Comparison of ENCODE assay signal across 36 cellular contexts in genomic region chr17:1420163-1420562, GRCh38.
"Had no signal": no experiment of that assay in that cellular context is flagged by ENCODE, and none has a peak within 500 bp of the region (broad histone marks: within the 10 kb centered on the region; RNA-seq: fewer than 3 reads in every experiment).

No MANE protein-coding gene starts in this region.

- ATAC-seq: activated CD4-positive, alpha-beta T cell treated with anti-CD3 and anti-CD28 coated beads for 36 hours; activated CD4-positive, CD25-positive, alpha-beta regulatory T cell treated with anti-CD3 and anti-CD28 coated beads, Interleukin-2, amount 50 U/mL, for 24 hours; activated CD8-positive, alpha-beta memory T cell treated with anti-CD3 and anti-CD28 coated beads, Interleukin-2, amount 10 ng/mL, durations not matched to agents 7 days and 5 days; activated CD8-positive, alpha-beta T cell treated with anti-CD3 and anti-CD28 coated beads, Interleukin-2, amount 10 ng/mL, durations not matched to agents 7 days and 5 days; activated naive CD8-positive, alpha-beta T cell treated with anti-CD3 and anti-CD28 coated beads, Interleukin-2, amount 50 U/mL, for 24 hours; WTC11 had no signal

- H3K4me3 Mint-ChIP-seq: activated CD4-positive, alpha-beta memory T cell treated with anti-CD3 and anti-CD28 coated beads, Interleukin-2, amount 10 ng/mL, durations not matched to agents 7 days and 5 days; activated CD4-positive, alpha-beta T cell treated with anti-CD3 and anti-CD28 coated beads for 36 hours; activated CD4-positive, alpha-beta T cell treated with anti-CD3 and anti-CD28 coated beads, Interleukin-2, amount 10 ng/mL, durations not matched to agents 7 days and 5 days; activated CD8-positive, alpha-beta memory T cell treated with anti-CD3 and anti-CD28 coated beads, Interleukin-2, amount 10 ng/mL, durations not matched to agents 7 days and 5 days; activated CD8-positive, alpha-beta T cell treated with anti-CD3 and anti-CD28 coated beads, Interleukin-2, amount 10 ng/mL, durations not matched to agents 7 days and 5 days; activated naive CD4-positive, alpha-beta T cell treated with anti-CD3 and anti-CD28 coated beads, Interleukin-2, amount 10 ng/mL, durations not matched to agents 7 days and 5 days; activated naive CD4-positive, alpha-beta T cell treated with anti-CD3 and anti-CD28 coated beads, Interleukin-2, amount 50 U/mL, for 24 hours; activated naive CD8-positive, alpha-beta T cell; activated naive CD8-positive, alpha-beta T cell treated with anti-CD3 and anti-CD28 coated beads, Interleukin-2, amount 10 ng/mL, durations not matched to agents 7 days and 5 days; activated naive CD8-positive, alpha-beta T cell treated with anti-CD3 and anti-CD28 coated beads, Interleukin-2, amount 50 U/mL, for 24 hours; activated T-cell treated with anti-CD3 and anti-CD28 coated beads, Interleukin-2, amount 50 U/mL, for 24 hours; brain; T-helper 1 cell treated with Interleukin-12 subunit alpha and Interleukin-12 subunit beta and Interleukin-4 antibody, amounts not matched to agents 30 μg/mL and 1 μg/mL, for 36 hours; T-helper 2 cell treated with Interferon-gamma antibody and Interleukin-4, amounts not matched to agents 5 μg/mL and 100 μg/mL, for 36 hours; WTC11 had no signal

- H3K27me3 ChIP-seq: ascending aorta, cardiac muscle cell had no signal

- H3K27me3 Mint-ChIP-seq: activated CD4-positive, alpha-beta memory T cell treated with anti-CD3 and anti-CD28 coated beads, Interleukin-2, amount 10 ng/mL, durations not matched to agents 7 days and 5 days; activated CD4-positive, alpha-beta T cell treated with anti-CD3 and anti-CD28 coated beads for 36 hours; activated CD4-positive, alpha-beta T cell treated with anti-CD3 and anti-CD28 coated beads, Interleukin-2, amount 10 ng/mL, durations not matched to agents 7 days and 5 days; activated CD8-positive, alpha-beta memory T cell treated with anti-CD3 and anti-CD28 coated beads, Interleukin-2, amount 10 ng/mL, durations not matched to agents 7 days and 5 days; activated naive CD4-positive, alpha-beta T cell treated with anti-CD3 and anti-CD28 coated beads, Interleukin-2, amount 10 ng/mL, durations not matched to agents 7 days and 5 days; activated naive CD4-positive, alpha-beta T cell treated with anti-CD3 and anti-CD28 coated beads, Interleukin-2, amount 50 U/mL, for 24 hours; activated naive CD8-positive, alpha-beta T cell; activated naive CD8-positive, alpha-beta T cell treated with anti-CD3 and anti-CD28 coated beads, Interleukin-2, amount 10 ng/mL, durations not matched to agents 7 days and 5 days; activated naive CD8-positive, alpha-beta T cell treated with anti-CD3 and anti-CD28 coated beads, Interleukin-2, amount 50 U/mL, for 24 hours; activated T-cell treated with anti-CD3 and anti-CD28 coated beads, Interleukin-2, amount 50 U/mL, for 24 hours; brain had no signal

- DNase-seq: activated CD4-positive, alpha-beta memory T cell treated with anti-CD3 and anti-CD28 coated beads, Interleukin-2, amount 10 ng/mL, durations not matched to agents 7 days and 5 days; activated CD4-positive, alpha-beta T cell treated with anti-CD3 and anti-CD28 coated beads for 1 hour; activated CD4-positive, alpha-beta T cell treated with anti-CD3 and anti-CD28 coated beads for 36 hours; activated CD4-positive, alpha-beta T cell treated with anti-CD3 and anti-CD28 coated beads for 48 hours; activated CD4-positive, alpha-beta T cell treated with anti-CD3 and anti-CD28 coated beads, Interleukin-2, amount 10 ng/mL, durations not matched to agents 7 days and 5 days; activated CD4-positive, alpha-beta T cell treated with anti-CD3 and anti-CD28 coated beads, Interleukin-2, amount 50 U/mL, for 48 hours; activated CD4-positive, CD25-positive, alpha-beta regulatory T cell; activated CD8-positive, alpha-beta memory T cell treated with anti-CD3 and anti-CD28 coated beads for 24 hours; activated CD8-positive, alpha-beta memory T cell treated with anti-CD3 and anti-CD28 coated beads, Interleukin-2, amount 10 ng/mL, durations not matched to agents 7 days and 5 days; activated CD8-positive, alpha-beta memory T cell treated with anti-CD3 and anti-CD28 coated beads, Interleukin-2, amount 50 U/mL, for 48 hours; activated CD8-positive, alpha-beta T cell treated with anti-CD3 and anti-CD28 coated beads, Interleukin-2, amount 10 ng/mL, durations not matched to agents 7 days and 5 days; activated effector memory CD4-positive, alpha-beta T cell treated with Interleukin-2 at 50 U/mL for 16 hours; activated gamma-delta T cell; activated naive CD4-positive, alpha-beta T cell treated with anti-CD3 and anti-CD28 coated beads, Interleukin-2, amount 10 ng/mL, durations not matched to agents 7 days and 5 days; activated naive CD4-positive, alpha-beta T cell treated with Interleukin-2 at 50 U/mL for 16 hours; activated naive CD8-positive, alpha-beta T cell treated with anti-CD3 and anti-CD28 coated beads, Interleukin-2, amount 10 ng/mL, durations not matched to agents 7 days and 5 days; activated naive CD8-positive, alpha-beta T cell treated with anti-CD3 and anti-CD28 coated beads, Interleukin-2, amount 50 U/mL, for 24 hours; activated T-cell treated with anti-CD3 and anti-CD28 coated beads, Interleukin-2, amount 50 U/mL, for 24 hours; activated T-cell treated with anti-CD3 and anti-CD28 coated beads, Interleukin-2, amount 50 U/mL, for 48 hours; amygdala; anterior cingulate cortex; caudate nucleus; T-helper 1 cell; T-helper 2 cell; T-helper 9 cell had no signal

- H3K4me3 ChIP-seq: ascending aorta, cardiac muscle cell had no signal

- H3K27ac ChIP-seq: ascending aorta, cardiac muscle cell, VCaP had no signal

- H3K4me1 Mint-ChIP-seq: activated CD4-positive, alpha-beta T cell treated with anti-CD3 and anti-CD28 coated beads, Interleukin-2, amount 10 ng/mL, durations not matched to agents 7 days and 5 days; activated CD8-positive, alpha-beta memory T cell treated with anti-CD3 and anti-CD28 coated beads, Interleukin-2, amount 10 ng/mL, durations not matched to agents 7 days and 5 days; activated naive CD4-positive, alpha-beta T cell treated with anti-CD3 and anti-CD28 coated beads, Interleukin-2, amount 10 ng/mL, durations not matched to agents 7 days and 5 days; WTC11 had no signal

- H3K9me3 ChIP-seq: ascending aorta had no signal

- H3K27ac Mint-ChIP-seq: activated CD4-positive, alpha-beta memory T cell treated with anti-CD3 and anti-CD28 coated beads, Interleukin-2, amount 10 ng/mL, durations not matched to agents 7 days and 5 days; activated CD4-positive, alpha-beta T cell treated with anti-CD3 and anti-CD28 coated beads for 36 hours; activated CD4-positive, alpha-beta T cell treated with anti-CD3 and anti-CD28 coated beads, Interleukin-2, amount 10 ng/mL, durations not matched to agents 7 days and 5 days; activated CD8-positive, alpha-beta memory T cell treated with anti-CD3 and anti-CD28 coated beads, Interleukin-2, amount 10 ng/mL, durations not matched to agents 7 days and 5 days; activated CD8-positive, alpha-beta T cell treated with anti-CD3 and anti-CD28 coated beads, Interleukin-2, amount 10 ng/mL, durations not matched to agents 7 days and 5 days; activated naive CD4-positive, alpha-beta T cell treated with anti-CD3 and anti-CD28 coated beads, Interleukin-2, amount 10 ng/mL, durations not matched to agents 7 days and 5 days; activated naive CD4-positive, alpha-beta T cell treated with anti-CD3 and anti-CD28 coated beads, Interleukin-2, amount 50 U/mL, for 24 hours; activated naive CD8-positive, alpha-beta T cell; activated naive CD8-positive, alpha-beta T cell treated with anti-CD3 and anti-CD28 coated beads, Interleukin-2, amount 10 ng/mL, durations not matched to agents 7 days and 5 days; activated naive CD8-positive, alpha-beta T cell treated with anti-CD3 and anti-CD28 coated beads, Interleukin-2, amount 50 U/mL, for 24 hours; activated T-cell treated with anti-CD3 and anti-CD28 coated beads, Interleukin-2, amount 50 U/mL, for 24 hours; activated T-helper 2 cell treated with anti-CD3 and anti-CD28 coated beads, Interferon-gamma antibody, Interleukin-2, Interleukin-4, amounts not matched to agents 10 μg/mL and 5 μg/mL and 100 μg/mL, durations not matched to agents 14 hours and 24 hours and 36 hours; brain; T-helper 1 cell treated with Interleukin-12 subunit alpha and Interleukin-12 subunit beta and Interleukin-4 antibody, amounts not matched to agents 30 μg/mL and 1 μg/mL, for 36 hours; T-helper 2 cell treated with Interferon-gamma antibody and Interleukin-4, amounts not matched to agents 5 μg/mL and 100 μg/mL, for 36 hours; WTC11 had no signal

- H3K9me3 Mint-ChIP-seq: activated CD4-positive, alpha-beta memory T cell treated with anti-CD3 and anti-CD28 coated beads, Interleukin-2, amount 10 ng/mL, durations not matched to agents 7 days and 5 days; activated CD4-positive, alpha-beta T cell treated with anti-CD3 and anti-CD28 coated beads, Interleukin-2, amount 10 ng/mL, durations not matched to agents 7 days and 5 days; activated naive CD4-positive, alpha-beta T cell treated with anti-CD3 and anti-CD28 coated beads, Interleukin-2, amount 10 ng/mL, durations not matched to agents 7 days and 5 days; activated naive CD4-positive, alpha-beta T cell treated with anti-CD3 and anti-CD28 coated beads, Interleukin-2, amount 50 U/mL, for 24 hours; activated naive CD8-positive, alpha-beta T cell treated with anti-CD3 and anti-CD28 coated beads, Interleukin-2, amount 10 ng/mL, durations not matched to agents 7 days and 5 days; activated naive CD8-positive, alpha-beta T cell treated with anti-CD3 and anti-CD28 coated beads, Interleukin-2, amount 50 U/mL, for 24 hours; activated T-cell treated with anti-CD3 and anti-CD28 coated beads, Interleukin-2, amount 50 U/mL, for 24 hours; activated T-helper 2 cell treated with anti-CD3 and anti-CD28 coated beads, Interferon-gamma antibody, Interleukin-2, Interleukin-4, amounts not matched to agents 10 μg/mL and 5 μg/mL and 100 μg/mL, durations not matched to agents 14 hours and 24 hours and 36 hours; brain; T-helper 1 cell treated with Interleukin-12 subunit alpha and Interleukin-12 subunit beta and Interleukin-4 antibody, amounts not matched to agents 30 μg/mL and 1 μg/mL, for 36 hours; T-helper 2 cell treated with Interferon-gamma antibody and Interleukin-4, amounts not matched to agents 5 μg/mL and 100 μg/mL, for 36 hours; WTC11 had no signal
